Comparison of ENCODE assay signal across 32 cellular contexts in the genomic region with DNA sequence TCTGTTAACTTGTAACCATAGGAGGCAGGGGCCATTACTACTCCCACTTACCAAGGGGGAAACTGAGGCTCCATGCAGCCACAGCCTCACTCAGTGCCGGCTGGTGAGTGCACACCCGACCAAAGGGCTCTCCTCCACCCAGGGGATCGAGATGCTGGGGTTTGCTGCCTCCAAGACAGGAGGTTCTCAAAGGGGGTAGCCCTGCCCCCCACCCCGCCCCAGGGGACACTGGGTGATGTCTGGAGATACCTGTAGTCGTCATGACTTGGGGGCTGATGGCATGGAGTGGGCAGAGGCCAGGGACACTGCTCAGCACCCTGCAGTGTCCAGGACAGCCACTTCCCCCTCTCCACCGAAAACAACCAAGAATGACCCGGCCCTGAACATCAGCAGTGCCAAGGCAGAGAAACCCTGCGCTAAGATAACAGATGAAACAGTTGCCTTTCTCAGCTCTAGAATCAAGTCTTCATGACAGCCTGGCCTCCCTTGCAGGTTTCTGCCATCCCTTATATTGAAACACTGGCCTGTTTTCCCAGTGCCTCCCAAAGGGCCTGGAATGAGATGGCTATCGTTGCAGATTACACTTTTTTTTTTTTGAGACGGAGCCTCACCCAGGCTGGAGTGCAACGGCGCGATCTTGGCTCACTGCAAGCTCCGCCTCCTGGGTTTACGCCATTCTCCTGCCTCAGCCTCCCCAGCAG. TPM values are rescaled to one million over a fixed set of nuclear protein-coding genes. Genes with fewer than 3 reads are reported as not detected.
"Had no signal": no experiment of that assay in that cellular context is flagged by ENCODE, and none has a peak within 500 bp of the region (broad histone marks: within the 10 kb centered on the region; RNA-seq: fewer than 3 reads in every experiment).

No MANE protein-coding gene starts in this region.

- H3K9ac ChIP-seq: parathyroid adenoma had no signal

- H3K4me3 ChIP-seq: coronary artery, gastroesophageal sphincter, psoas muscle, right atrium auricular region, thoracic aorta, uterus had no signal

- H3K27me3 ChIP-seq: brain microvascular endothelial cell, right atrium auricular region, uterus had no signal

- H3K36me3 ChIP-seq: brain microvascular endothelial cell, gastroesophageal sphincter, right atrium auricular region, thoracic aorta, uterus had no signal

- DNase-seq: activated CD4-positive, alpha-beta memory T cell treated with anti-CD3 and anti-CD28 coated beads for 36 hours; activated CD4-positive, alpha-beta T cell treated with anti-CD3 and anti-CD28 coated beads, Interleukin-2, amount 10 ng/mL, durations not matched to agents 24 days and 14 days; activated CD4-positive, CD25-positive, alpha-beta regulatory T cell treated with anti-CD3 and anti-CD28 coated beads, Interleukin-2, amount 50 U/mL, for 72 hours; activated CD8-positive, alpha-beta memory T cell treated with anti-CD3 and anti-CD28 coated beads, Interleukin-2, amount 50 U/mL, for 48 hours; activated gamma-delta T cell treated with Interleukin-2 at 50 U/mL for 16 hours; activated naive CD4-positive, alpha-beta T cell treated with anti-CD3 and anti-CD28 coated beads, Interleukin-2, amount 50 U/mL, for 16 hours; activated T-cell treated with anti-CD3 and anti-CD28 coated beads, Interleukin-2, amount 50 U/mL, for 24 hours; amniotic stem cell; brain microvascular endothelial cell; hippocampal formation; left colon; naive B cell; nephron progenitor cell; nucleus accumbens; psoas muscle; stimulated activated CD4-positive, alpha-beta T cell treated with anti-CD3 and anti-CD28 coated beads, Interleukin-2, amount 100 ng/mL, for 48 hours; stimulated activated naive CD8-positive, alpha-beta T cell treated with anti-CD3 and anti-CD28 coated beads, Interleukin-15, Interleukin-2, amounts not matched to agents 100 U/mL and 50 U/mL, for 24 hours; T1000; trophoblast cell; uterus had no signal

- H3K9me3 ChIP-seq: gastroesophageal sphincter, psoas muscle, right atrium auricular region, thoracic aorta, uterus had no signal

- H3K27ac ChIP-seq: brain microvascular endothelial cell, coronary artery, gastroesophageal sphincter, parathyroid adenoma, psoas muscle, right atrium auricular region, thoracic aorta, uterus had no signal

- ATAC-seq: activated T-helper 17 cell treated with anti-CD3 and anti-CD28 coated beads, Interleukin-2, amount 50 U/mL, for 72 hours; gastroesophageal sphincter; left colon; psoas muscle; stimulated activated naive CD8-positive, alpha-beta T cell treated with anti-CD3 and anti-CD28 coated beads, Interleukin-15, Interleukin-2, amounts not matched to agents 100 U/mL and 50 U/mL, for 24 hours had no signal

RNA-seq across cellular contexts. Expression of a gene that starts 18.6 kb away (rescaled TPM):
- total RNA-seq: cerebellum, endothelial cell of umbilical vein had no signal

RNA-seq across cellular contexts. Expression of a gene that starts 29.6 kb away (rescaled TPM):
- total RNA-seq: activated CD4-positive, alpha-beta memory T cell treated with anti-CD3 and anti-CD28 coated beads for 36 hours; activated CD4-positive, alpha-beta T cell treated with anti-CD3 and anti-CD28 coated beads, Interleukin-2, amount 10 ng/mL, durations not matched to agents 24 days and 14 days; activated CD8-positive, alpha-beta memory T cell treated with anti-CD3 and anti-CD28 coated beads for 36 hours; activated T-helper 17 cell treated with anti-CD3 and anti-CD28 coated beads, Interleukin-2, amount 50 U/mL, for 72 hours; cardiac septum; endothelial cell of umbilical vein; fibroblast of lung; left colon; liver; psoas muscle; right atrium auricular region; thoracic aorta had no signal
- polyA plus RNA-seq: endothelial cell of umbilical vein, fibroblast of lung had no signal
